In genomic region chr16:67023689-67024088, GRCh38 we compare ENCODE assay signal across 1 cellular context.
TF ChIP-seq lines count a peak whose summit lies in the region.

No MANE protein-coding gene starts in this region.

TF ChIP-seq in HepG2, 621 proteins besides CTCF, POLR2A, EP300 and RAD21:
- TF ChIP-seq ZNF121 (CRISPR knock-in tag; IDR thresholded peaks at IDR 0.05) = peak; percentile 85
- no peak for TF ChIP-seq MAFF (IDR thresholded peaks at IDR 0.05; ENCODE audit: low read depth, low read length)
- no peak for TF ChIP-seq ZBTB38 (CRISPR knock-in tag; IDR thresholded peaks at IDR 0.05)
- TF ChIP-seq, protein P1, sequence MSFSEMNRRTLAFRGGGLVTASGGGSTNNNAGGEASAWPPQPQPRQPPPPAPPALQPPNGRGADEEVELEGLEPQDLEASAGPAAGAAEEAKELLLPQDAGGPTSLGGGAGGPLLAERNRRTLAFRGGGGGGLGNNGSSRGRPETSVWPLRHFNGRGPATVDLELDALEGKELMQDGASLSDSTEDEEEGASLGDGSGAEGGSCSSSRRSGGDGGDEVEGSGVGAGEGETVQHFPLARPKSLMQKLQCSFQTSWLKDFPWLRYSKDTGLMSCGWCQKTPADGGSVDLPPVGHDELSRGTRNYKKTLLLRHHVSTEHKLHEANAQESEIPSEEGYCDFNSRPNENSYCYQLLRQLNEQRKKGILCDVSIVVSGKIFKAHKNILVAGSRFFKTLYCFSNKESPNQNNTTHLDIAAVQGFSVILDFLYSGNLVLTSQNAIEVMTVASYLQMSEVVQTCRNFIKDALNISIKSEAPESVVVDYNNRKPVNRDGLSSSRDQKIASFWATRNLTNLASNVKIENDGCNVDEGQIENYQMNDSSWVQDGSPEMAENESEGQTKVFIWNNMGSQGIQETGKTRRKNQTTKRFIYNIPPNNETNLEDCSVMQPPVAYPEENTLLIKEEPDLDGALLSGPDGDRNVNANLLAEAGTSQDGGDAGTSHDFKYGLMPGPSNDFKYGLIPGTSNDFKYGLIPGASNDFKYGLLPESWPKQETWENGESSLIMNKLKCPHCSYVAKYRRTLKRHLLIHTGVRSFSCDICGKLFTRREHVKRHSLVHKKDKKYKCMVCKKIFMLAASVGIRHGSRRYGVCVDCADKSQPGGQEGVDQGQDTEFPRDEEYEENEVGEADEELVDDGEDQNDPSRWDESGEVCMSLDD (CRISPR knock-in tag; IDR thresholded peaks at IDR 0.05; ENCODE audit: borderline replicate concordance) = no peak
